24 cellular contexts compared by ENCODE assay signal in genomic region chr13:110103479-110103878, GRCh38.
"Had no signal": no experiment of that assay in that cellular context is flagged by ENCODE, and none has a peak within 500 bp of the region (broad histone marks: within the 10 kb centered on the region; RNA-seq: fewer than 3 reads in every experiment).

No MANE protein-coding gene starts in this region.

- H3K36me3 Mint-ChIP-seq: activated naive CD4-positive, alpha-beta T cell treated with anti-CD3 and anti-CD28 coated beads, Interleukin-2, amount 10 ng/mL, durations not matched to agents 7 days and 5 days; immature natural killer cell had no signal

- H3K9me3 ChIP-seq: colonic mucosa had no signal

- H2AFZ ChIP-seq: hepatocyte had no signal

- H3K36me3 ChIP-seq: ascending aorta, colonic mucosa, left ventricle myocardium inferior, transverse colon had no signal

- H3K4me2 ChIP-seq: hepatocyte had no signal

- H3K27ac Mint-ChIP-seq: activated CD4-positive, alpha-beta memory T cell treated with anti-CD3 and anti-CD28 coated beads, Interleukin-2, amount 10 ng/mL, durations not matched to agents 7 days and 5 days; activated CD4-positive, alpha-beta T cell treated with anti-CD3 and anti-CD28 coated beads, Interleukin-2, amount 10 ng/mL, durations not matched to agents 24 days and 14 days; activated naive CD4-positive, alpha-beta T cell treated with anti-CD3 and anti-CD28 coated beads, Interleukin-2, amount 10 ng/mL, durations not matched to agents 7 days and 5 days; activated T-cell treated with anti-CD3 and anti-CD28 coated beads, Interleukin-2, amount 50 U/mL, for 72 hours; effector memory CD8-positive, alpha-beta T cell; immature natural killer cell; stimulated activated naive B cell treated with anti-CD40 and anti-IgM and Interleukin-4, amounts not matched to agents 10 μg/mL and 1 μg/mL and 100 μg/mL, for 72 hours had no signal

- H3K4me1 Mint-ChIP-seq: activated CD4-positive, alpha-beta memory T cell treated with anti-CD3 and anti-CD28 coated beads, Interleukin-2, amount 10 ng/mL, durations not matched to agents 7 days and 5 days; activated CD4-positive, alpha-beta T cell treated with anti-CD3 and anti-CD28 coated beads, Interleukin-2, amount 10 ng/mL, durations not matched to agents 24 days and 14 days; activated naive CD4-positive, alpha-beta T cell treated with anti-CD3 and anti-CD28 coated beads, Interleukin-2, amount 10 ng/mL, durations not matched to agents 7 days and 5 days; immature natural killer cell; stimulated activated naive B cell treated with anti-CD40 and anti-IgM and Interleukin-4, amounts not matched to agents 10 μg/mL and 1 μg/mL and 100 μg/mL, for 72 hours had no signal

- ATAC-seq: activated CD4-positive, CD25-positive, alpha-beta regulatory T cell treated with anti-CD3 and anti-CD28 coated beads, Interleukin-2, amount 50 U/mL, for 24 hours; activated T-cell treated with anti-CD3 and anti-CD28 coated beads, Interleukin-2, amount 50 U/mL, for 72 hours; effector memory CD8-positive, alpha-beta T cell; sciatic nerve; stimulated activated naive B cell treated with anti-CD40 and anti-IgM and Interleukin-4, amounts not matched to agents 10 μg/mL and 1 μg/mL and 100 μg/mL, for 72 hours had no signal

- H3K79me2 ChIP-seq: hepatocyte had no signal

- H3K27me3 ChIP-seq: ascending aorta, colonic mucosa, dorsolateral prefrontal cortex, hepatocyte, transverse colon had no signal

- H3K27ac ChIP-seq: ascending aorta, colonic mucosa, dorsolateral prefrontal cortex, hepatocyte, left ventricle myocardium inferior, transverse colon, VCaP had no signal

- DNase-seq: activated CD4-positive, alpha-beta memory T cell treated with anti-CD3 and anti-CD28 coated beads, Interleukin-2, amount 10 ng/mL, durations not matched to agents 7 days and 5 days; activated CD4-positive, alpha-beta T cell treated with anti-CD3 and anti-CD28 coated beads, Interleukin-2, amount 10 ng/mL, durations not matched to agents 24 days and 14 days; activated effector memory CD4-positive, alpha-beta T cell treated with Interleukin-2 at 50 U/mL for 16 hours; activated naive CD4-positive, alpha-beta T cell treated with anti-CD3 and anti-CD28 coated beads, Interleukin-2, amount 10 ng/mL, durations not matched to agents 7 days and 5 days; activated T-cell treated with anti-CD3 and anti-CD28 coated beads, Interleukin-2, amount 50 U/mL, for 72 hours; colonic mucosa; dorsolateral prefrontal cortex; effector memory CD8-positive, alpha-beta T cell; foreskin melanocyte; glutamatergic neuron; immature natural killer cell; kidney glomerular epithelial cell; left ventricle myocardium inferior; nucleus accumbens; small intestine; stimulated activated CD4-positive, alpha-beta T cell treated with anti-CD3 and anti-CD28 coated beads, Interleukin-15, amount 100 ng/mL, for 24 hours; stimulated activated naive B cell treated with anti-CD40 and anti-IgM and Interleukin-4, amounts not matched to agents 10 μg/mL and 1 μg/mL and 100 μg/mL, for 72 hours; T-helper 2 cell; transverse colon had no signal

- H3K9me3 Mint-ChIP-seq: activated CD4-positive, alpha-beta memory T cell treated with anti-CD3 and anti-CD28 coated beads, Interleukin-2, amount 10 ng/mL, durations not matched to agents 7 days and 5 days had no signal

- H3K27me3 Mint-ChIP-seq: activated CD4-positive, alpha-beta memory T cell treated with anti-CD3 and anti-CD28 coated beads, Interleukin-2, amount 10 ng/mL, durations not matched to agents 7 days and 5 days; activated CD4-positive, alpha-beta T cell treated with anti-CD3 and anti-CD28 coated beads, Interleukin-2, amount 10 ng/mL, durations not matched to agents 24 days and 14 days; activated naive CD4-positive, alpha-beta T cell treated with anti-CD3 and anti-CD28 coated beads, Interleukin-2, amount 10 ng/mL, durations not matched to agents 7 days and 5 days; effector memory CD8-positive, alpha-beta T cell; stimulated activated naive B cell treated with anti-CD40 and anti-IgM and Interleukin-4, amounts not matched to agents 10 μg/mL and 1 μg/mL and 100 μg/mL, for 72 hours had no signal

- H3K4me3 Mint-ChIP-seq: activated CD4-positive, alpha-beta memory T cell treated with anti-CD3 and anti-CD28 coated beads, Interleukin-2, amount 10 ng/mL, durations not matched to agents 7 days and 5 days; activated CD4-positive, alpha-beta T cell treated with anti-CD3 and anti-CD28 coated beads, Interleukin-2, amount 10 ng/mL, durations not matched to agents 24 days and 14 days; activated naive CD4-positive, alpha-beta T cell treated with anti-CD3 and anti-CD28 coated beads, Interleukin-2, amount 10 ng/mL, durations not matched to agents 7 days and 5 days; activated T-cell treated with anti-CD3 and anti-CD28 coated beads, Interleukin-2, amount 50 U/mL, for 72 hours; effector memory CD8-positive, alpha-beta T cell; immature natural killer cell; stimulated activated naive B cell treated with anti-CD40 and anti-IgM and Interleukin-4, amounts not matched to agents 10 μg/mL and 1 μg/mL and 100 μg/mL, for 72 hours had no signal

- H3K4me3 ChIP-seq: ascending aorta, colonic mucosa, dorsolateral prefrontal cortex, hepatocyte, left ventricle myocardium inferior, transverse colon had no signal

- H3K4me1 ChIP-seq: colonic mucosa, transverse colon had no signal
